Comparison of ENCODE assay signal across 1 cellular context in the genomic region with DNA sequence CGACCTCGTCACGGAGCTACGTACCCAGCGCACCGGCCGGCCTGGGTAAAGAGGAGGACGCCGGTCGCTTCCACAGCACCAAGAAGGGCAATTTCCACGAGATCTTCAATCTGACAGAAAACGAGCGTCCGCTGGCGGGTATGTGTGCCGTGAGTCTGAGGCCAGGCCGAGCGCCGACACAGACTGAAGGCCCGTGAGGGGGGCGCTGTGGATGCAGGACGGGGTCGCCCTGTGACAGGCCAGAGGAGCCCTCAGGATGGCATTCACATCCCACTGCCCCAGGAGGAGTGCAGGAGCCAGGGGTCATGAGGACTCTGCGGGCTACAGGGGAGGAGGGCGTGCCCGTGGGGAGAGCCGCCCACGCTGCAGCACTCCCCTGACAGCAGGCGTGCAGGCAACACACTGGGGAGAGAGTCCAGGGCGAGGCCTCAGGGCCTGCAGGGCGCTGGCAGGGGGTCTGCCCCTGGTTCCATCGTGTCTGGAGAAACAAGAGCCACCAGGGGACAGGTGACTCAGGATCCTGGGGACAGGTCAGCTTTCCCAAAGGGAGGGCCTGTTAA.
TF ChIP-seq lines count a peak whose summit lies in the region.

No MANE protein-coding gene starts in this region.

TF ChIP-seq in K562, 482 proteins besides CTCF, POLR2A, EP300 and RAD21 (continued from another document):
- TF ChIP-seq ZNF609 (CRISPR knock-in tag; IDR thresholded peaks at IDR 0.05; ENCODE audit: borderline replicate concordance) (no peak), POLR2G (IDR thresholded peaks at IDR 0.05; ENCODE audit: low read depth, low read length) (peak; percentile 23; the same call in 1 of the 2 replicates), TBP (optimal IDR thresholded peaks at IDR 0.05; ENCODE audit: low read depth, low read length) (no peak), ZNF77 (CRISPR knock-in tag; IDR thresholded peaks at IDR 0.05) (no peak)
